In the genomic region with DNA sequence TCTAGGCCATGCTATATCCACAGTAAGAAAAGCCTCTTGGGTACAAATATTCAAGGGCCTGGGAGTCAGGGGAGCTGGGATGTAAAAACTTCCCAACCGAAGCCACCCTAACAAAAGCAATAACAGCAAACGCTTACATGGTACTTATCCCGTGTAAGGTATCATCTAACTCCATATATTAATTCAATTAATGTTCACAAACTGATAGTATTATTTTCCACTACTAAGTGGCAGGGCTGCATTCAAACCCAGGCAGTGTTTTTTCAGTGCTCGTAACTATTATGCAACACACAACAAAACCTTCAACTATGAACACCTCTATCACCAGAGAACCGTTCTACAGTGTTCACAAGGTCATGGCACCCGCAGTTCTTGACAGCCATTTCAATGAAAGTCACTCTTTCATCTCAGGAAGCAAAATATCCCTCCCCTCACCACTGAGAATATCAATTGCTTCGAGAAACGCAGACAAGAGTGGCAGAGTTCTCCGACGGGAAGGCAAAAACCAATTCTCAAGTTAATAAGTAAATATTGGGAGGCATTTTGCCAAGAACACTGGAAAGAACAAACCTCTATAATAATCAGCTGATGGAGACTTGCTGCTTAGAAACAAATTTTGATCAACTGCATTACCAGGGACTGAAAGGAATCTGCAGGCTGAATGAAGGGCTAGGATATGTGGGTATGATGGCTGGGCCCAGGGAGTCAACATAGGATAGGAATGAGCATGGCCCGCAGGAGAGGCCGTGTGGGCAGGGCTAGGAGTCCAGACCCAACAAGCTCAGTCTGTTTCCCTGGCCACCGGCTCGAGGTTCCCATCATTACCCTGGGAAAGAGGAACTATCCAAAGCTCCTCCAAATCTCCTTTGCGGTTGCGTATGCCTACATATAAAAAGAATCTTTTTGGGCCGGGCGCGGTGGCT, we compare ENCODE assay signal across 17 cellular contexts.
DNase-seq lines count a peak whose midpoint lies in the region; ATAC-seq, FAIRE-seq and TF ChIP-seq lines count a peak whose summit lies in the region.
"Had no signal": no experiment of that assay in that cellular context is flagged by ENCODE, and none has a peak within 500 bp of the region (broad histone marks: within the 10 kb centered on the region; RNA-seq: fewer than 3 reads in every experiment).

No MANE protein-coding gene starts in this region.

- DNase-seq in HCT116 (ENCODE audit: low read depth, low spot score) = no peak
- no peak for DNase-seq in RWPE2 (ENCODE audit: low spot score)
- DNase-seq in kidney = peak; percentile 48
- DNase-seq in sigmoid colon = peak; percentile 35
- DNase-seq in D341Med (ENCODE audit: low spot score) = no peak
- DNase-seq in activated CD4-positive, alpha-beta memory T cell treated with anti-CD3 and anti-CD28 coated beads for 36 hours = no peak
- DNase-seq in SW480 (ENCODE audit: low spot score) = no peak
- DNase-seq: activated naive CD4-positive, alpha-beta T cell treated with Interleukin-2 at 50 U/mL for 16 hours; CD4-positive, alpha-beta T cell; effector CD8-positive, alpha-beta T cell; NCI-H1417 treated with DMSO at 0.1 percent for 48 hours; spleen; stimulated activated naive CD4-positive, alpha-beta T cell treated with Interleukin-2 at 50 U/mL for 16 hours had no signal

- H3K79me2 ChIP-seq in HCT116 (ENCODE audit: insufficient read depth, low read length) = 0 out of 2 replicates have a peak, but pooled peaks cover 5% of the 10 kb centered on the region

- TF ChIP-seq CTCF in HCT116 (IDR thresholded peaks at IDR 0.05 in 2 of 3, conservative IDR thresholded peaks at IDR 0.05 in 1 of 3; ENCODE audit: borderline replicate concordance in 1 of 3, insufficient read depth in 1 of 3, low read depth in 2 of 3, low read length in 2 of 3) (no peak), RWPE2 (IDR thresholded peaks at IDR 0.05; ENCODE audit: poor library complexity, severe bottlenecking) (no peak), kidney (IDR thresholded peaks at IDR 0.05; ENCODE audit: borderline replicate concordance, extremely low read depth, insufficient read depth) (no peak), sigmoid colon (IDR thresholded peaks at IDR 0.05) (no peak)

- H3K9me3 ChIP-seq in HCT116 (ENCODE audit: control insufficient read depth in 1 of 2, insufficient read depth in 1 of 2, low read depth in 1 of 2, low read length in 2 of 2) = no peaks in the 10 kb centered on the region
- H3K9me3 ChIP-seq in RWPE2 (ENCODE audit: severe bottlenecking) = no peaks in the 10 kb centered on the region
- H3K9me3 ChIP-seq in kidney (ENCODE audit: control insufficient read depth in 1 of 2, low read length in 2 of 2) = no peaks in the 10 kb centered on the region
- H3K9me3 ChIP-seq in sigmoid colon = no peaks in the 10 kb centered on the region
- H3K9me3 ChIP-seq: spleen, vagina had no signal

- 89 to 95% methylated on average over 19 of the region's 19 CpGs for WGBS in sigmoid colon, 2 donors

- H3K27ac ChIP-seq in HCT116 (ENCODE audit: low read depth, low read length) (no peak overlapping the region), RWPE2 (ENCODE audit: poor library complexity, severe bottlenecking) (peak overlapping the region; percentile 80), kidney (ENCODE audit: low read depth in 2 of 2, low read length in 2 of 2) (no peak overlapping the region), sigmoid colon (no peak overlapping the region)
- H3K27ac ChIP-seq: spleen, vagina had no signal

- H3K36me3 Mint-ChIP-seq in activated CD4-positive, alpha-beta memory T cell treated with anti-CD3 and anti-CD28 coated beads for 36 hours = peaks cover 2% of the 10 kb centered on the region
- H3K36me3 Mint-ChIP-seq: IgD-negative memory B cell had no signal

- no peak for FAIRE-seq in kidney (lab: Jason Lieb, UNC)
- FAIRE-seq: bronchial epithelial cell, frontal cortex had no signal

- H3K36me3 ChIP-seq in HCT116 (ENCODE audit: control insufficient read depth in 1 of 2, insufficient read depth in 2 of 2, low read length in 2 of 2) (no peaks in the 10 kb centered on the region), RWPE2 (ENCODE audit: low read depth) (no peaks in the 10 kb centered on the region), kidney (ENCODE audit: control insufficient read depth in 1 of 2, insufficient read depth in 2 of 2, low read length in 2 of 2) (no peaks in the 10 kb centered on the region), sigmoid colon (no peaks in the 10 kb centered on the region)
- H3K36me3 ChIP-seq: vagina had no signal

- no peak for TF ChIP-seq EP300 in sigmoid colon (IDR thresholded peaks at IDR 0.05)

- peak overlapping the region; percentile 29 for H3K4me2 ChIP-seq in HCT116 (ENCODE audit: low read length)

- H3K27ac Mint-ChIP-seq in activated CD4-positive, alpha-beta memory T cell treated with anti-CD3 and anti-CD28 coated beads for 36 hours = no peak overlapping the region
- H3K27ac Mint-ChIP-seq: CD4-positive, alpha-beta T cell; IgD-negative memory B cell had no signal

- peaks cover 3 to 35% of the 10 kb centered on the region in 2 experiments; a peak in 2 of 4 replicates for H3K4me1 ChIP-seq in HCT116 (ENCODE audit: control insufficient read depth in 1 of 2, insufficient read depth in 2 of 2, low read length in 2 of 2)
- peaks cover 45% of the 10 kb centered on the region for H3K4me1 ChIP-seq in RWPE2 (ENCODE audit: insufficient read depth, poor library complexity, severe bottlenecking)
- peaks cover 0 to 5% of the 10 kb centered on the region in 2 donors for H3K4me1 ChIP-seq in kidney (ENCODE audit: control insufficient read depth in 1 of 2, insufficient read depth in 1 of 2, low read depth in 1 of 2, low read length in 2 of 2)
- peaks cover 0 to 30% (median 21%) of the 10 kb centered on the region in 4 donors for H3K4me1 ChIP-seq in sigmoid colon

- RAD21 ChIA-PET in HCT116 (lab: Charles Lee; ENCODE audit: low non-redundant PET in 1 of 2, low total read pairs in 2 of 2, uncharacterized antibody in 2 of 2, unreplicated experiment in 2 of 2) = no interaction called here

- TF ChIP-seq RAD21 in HCT116 (IDR thresholded peaks at IDR 0.05; ENCODE audit: low read depth) = no peak

- CTCF ChIA-PET in HCT116 (lab: Charles Lee) = interaction anchor here (0.6 kb wide), 1 partner anchor 14 kb away, joined by 3 read pairs; no protein-coding TSS in a partner anchor
- CTCF ChIA-PET in activated CD4-positive, alpha-beta memory T cell treated with anti-CD3 and anti-CD28 coated beads for 36 hours (lab: Charles Lee) = no interaction called here

- no peaks in the 10 kb centered on the region for H4K20me1 ChIP-seq in HCT116 (ENCODE audit: insufficient read depth)

- H3K9me2 ChIP-seq in HCT116 (ENCODE audit: insufficient read depth) = no peaks in the 10 kb centered on the region

- H3K4me3 ChIP-seq in HCT116 (replicated peaks in 1 of 2; ENCODE audit: low read depth in 1 of 2, low read length in 2 of 2) (no peak overlapping the region), RWPE2 (ENCODE audit: severe bottlenecking) (no peak overlapping the region), kidney (ENCODE audit: low read length in 2 of 2) (no peak overlapping the region), sigmoid colon (no peak overlapping the region)
- H3K4me3 ChIP-seq: spleen, vagina had no signal

- H3K27me3 ChIP-seq in HCT116 (ENCODE audit: insufficient read depth, low read length) (no peaks in the 10 kb centered on the region), RWPE2 (ENCODE audit: insufficient read depth, poor library complexity, severe bottlenecking) (no peaks in the 10 kb centered on the region), sigmoid colon (no peaks in the 10 kb centered on the region)
- H3K27me3 ChIP-seq: spleen, vagina had no signal

- no peaks in the 10 kb centered on the region for H3K27me3 Mint-ChIP-seq in activated CD4-positive, alpha-beta memory T cell treated with anti-CD3 and anti-CD28 coated beads for 36 hours
- H3K27me3 Mint-ChIP-seq: CD4-positive, alpha-beta T cell; IgD-negative memory B cell had no signal

- no peaks in the 10 kb centered on the region for H3K9me3 Mint-ChIP-seq in activated CD4-positive, alpha-beta memory T cell treated with anti-CD3 and anti-CD28 coated beads for 36 hours
- H3K9me3 Mint-ChIP-seq: CD4-positive, alpha-beta T cell; IgD-negative memory B cell had no signal

- TF ChIP-seq POLR2A in HCT116 (IDR thresholded peaks at IDR 0.05; ENCODE audit: borderline replicate concordance, extremely low read depth, insufficient read depth, insufficient read length) = no peak
- TF ChIP-seq POLR2A in sigmoid colon (IDR thresholded peaks at IDR 0.05) = no peak

- POLR2A ChIA-PET in HCT116 (lab: Charles Lee) = no interaction called here
- POLR2A ChIA-PET in activated CD4-positive, alpha-beta memory T cell treated with anti-CD3 and anti-CD28 coated beads for 36 hours (lab: Charles Lee) = no interaction called here

- intact Hi-C loops in HCT116 (cut with micrococcal nuclease) (no loop called here), kidney (cut with DNase I) (no loop called here), sigmoid colon (cut with DNase I) (loop anchor here (5.0 kb wide), 1 partner anchor 54 kb away; no protein-coding TSS in a partner anchor)
- intact Hi-C loops in activated CD4-positive, alpha-beta memory T cell treated with anti-CD3 and anti-CD28 coated beads for 36 hours (cut with micrococcal nuclease) = no loop called here

- peaks cover 30% of the 10 kb centered on the region for H3K4me1 Mint-ChIP-seq in activated CD4-positive, alpha-beta memory T cell treated with anti-CD3 and anti-CD28 coated beads for 36 hours (ENCODE audit: low read depth)

- ATAC-seq in HCT116 (no peak), RWPE2 (ENCODE audit: low read depth) (no peak)

- no TSS peak for BruUV-seq in HCT116 (replicated peaks; lab: Mats Ljungman, UMichigan)

- H3K9ac ChIP-seq in HCT116 (ENCODE audit: low read length) (no peak overlapping the region), kidney (ENCODE audit: low read length in 2 of 2) (no peak overlapping the region)

- H3K4me3 Mint-ChIP-seq in activated CD4-positive, alpha-beta memory T cell treated with anti-CD3 and anti-CD28 coated beads for 36 hours = no peak overlapping the region
- H3K4me3 Mint-ChIP-seq: CD4-positive, alpha-beta T cell; IgD-negative memory B cell had no signal

- H2AFZ ChIP-seq in HCT116 (ENCODE audit: low read depth, low read length, poor library complexity, severe bottlenecking) = no peak overlapping the region

TF ChIP-seq in HCT116, 20 proteins besides CTCF, POLR2A, EP300 and RAD21 (continues in another document):
- TF ChIP-seq SRF (IDR thresholded peaks at IDR 0.05; ENCODE audit: low read depth) (no peak), SP1 (IDR thresholded peaks at IDR 0.05; ENCODE audit: low read depth) (no peak), CBX3 (IDR thresholded peaks at IDR 0.05; ENCODE audit: low read depth) (no peak)

Comparison
In these comparisons a context has a peak if more than half of its experiments do, and no peak if none do; other contexts are left out.
1. DNase-seq: peak in kidney (single experiment) and sigmoid colon (single experiment); none in HCT116 (single experiment), RWPE2 (single experiment), D341Med (single experiment), activated CD4-positive, alpha-beta memory T cell treated with anti-CD3 and anti-CD28 coated beads for 36 hours (single experiment) and SW480 (single experiment).